In the genomic region with DNA sequence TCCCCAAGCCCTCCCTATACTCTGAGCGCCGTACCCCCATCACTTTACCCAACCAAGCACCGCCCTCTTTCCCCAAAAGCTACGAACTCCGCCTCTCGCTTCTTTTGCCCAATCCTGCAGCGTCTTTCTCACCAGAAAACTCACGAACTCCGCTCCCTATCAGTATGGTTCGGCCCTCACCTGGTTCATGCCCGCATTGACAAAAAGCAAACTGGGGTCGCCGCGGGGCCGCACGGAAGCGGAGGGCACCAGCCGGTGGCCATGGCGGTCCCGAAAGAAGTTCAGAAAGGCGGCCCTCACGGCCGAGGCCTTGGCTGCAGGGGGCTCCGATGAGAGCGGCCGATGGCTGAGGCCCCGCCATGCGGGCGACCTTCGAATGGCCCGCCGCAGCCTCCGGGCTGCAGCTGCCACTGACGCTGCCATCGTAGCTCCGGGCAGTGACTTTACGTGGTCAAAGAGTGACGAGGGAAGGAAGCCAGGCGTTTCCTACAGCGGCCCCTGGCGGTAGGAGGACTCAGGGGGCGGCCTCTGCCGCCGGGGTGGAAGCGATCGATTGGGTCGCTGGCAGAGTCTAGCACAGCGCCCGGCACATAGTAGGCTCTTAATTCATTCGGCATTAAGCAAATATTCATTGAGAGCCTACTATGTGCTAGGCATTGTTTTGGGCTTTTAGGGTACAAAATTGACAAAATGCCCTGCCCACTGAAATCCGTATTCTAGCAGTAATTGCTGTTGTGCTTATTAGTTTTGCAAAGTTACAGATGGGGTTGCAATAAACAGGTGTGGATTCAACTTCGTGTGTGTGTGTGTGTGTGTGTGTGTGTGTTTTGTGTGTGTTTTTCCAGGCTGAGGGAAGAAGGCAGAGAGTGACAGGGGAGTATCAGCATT, we compare ENCODE assay signal across 8 cellular contexts. TPM values are rescaled to one million over a fixed set of nuclear protein-coding genes. Genes with fewer than 3 reads are reported as not detected.
A peak's percentile ranks its signal among the peaks of the same experiment; 100 is the strongest.
DNase-seq lines count a peak whose midpoint lies in the region; FAIRE-seq lines count a peak whose summit lies in the region.

A gene (minus strand): TSS at position 447 of the 888 bp plus-strand sequence. CDS start 24 bp downstream, at position 423.

- H4K8ac ChIP-seq in neuronal stem cell (ENCODE audit: low read depth, low read length) = no peak within 1 kb of the TSS

- peak within 1 kb of the TSS; percentile 95 for H3K14ac ChIP-seq in neuronal stem cell (ENCODE audit: low read length)

- H3K27me3 ChIP-seq in MG63 = peaks cover 28% of the 10 kb centered on the region
- H3K27me3 ChIP-seq in SJCRH30 = no peaks in the 10 kb centered on the region
- peaks cover 0 to 11% (median 0%) of the 10 kb centered on the region in 3 experiments for H3K27me3 ChIP-seq in neuronal stem cell (ENCODE audit: control insufficient read depth in 3 of 3, insufficient read depth in 3 of 3, low read depth in 1 of 3, low read length in 3 of 3)
- H3K27me3 ChIP-seq in subcutaneous abdominal adipose tissue (ENCODE audit: control insufficient read depth in 5 of 5, insufficient read depth in 4 of 5, low read length in 5 of 5) = no peaks in the 10 kb centered on the region

- H3K36me3 ChIP-seq in MG63 (peaks cover 44% of the 10 kb centered on the region), SJCRH30 (peaks cover 22% of the 10 kb centered on the region), neuronal stem cell (replicated peaks in 1 of 2; ENCODE audit: control insufficient read depth in 2 of 2, insufficient read depth in 2 of 2, low read length in 2 of 2) (peaks cover 28 to 39% of the 10 kb centered on the region in 2 donors), subcutaneous abdominal adipose tissue (ENCODE audit: control insufficient read depth in 5 of 5, insufficient read depth in 5 of 5, low read length in 5 of 5) (peaks cover 7 to 30% (median 28%) of the 10 kb centered on the region in 5 donors)

- peak within 1 kb of the TSS; percentile 66 for H3K4me2 ChIP-seq in neuronal stem cell (ENCODE audit: insufficient read depth, low read length, poor library complexity, severe bottlenecking)

- H3K4me1 ChIP-seq in SJCRH30 (peaks cover 3% of the 10 kb centered on the region; the same call in 1 of the 2 replicates), neuronal stem cell (ENCODE audit: control insufficient read depth in 2 of 2, insufficient read depth in 1 of 2, low read depth in 1 of 2, low read length in 2 of 2) (peaks cover 4 to 5% of the 10 kb centered on the region in 2 donors), subcutaneous abdominal adipose tissue (ENCODE audit: control insufficient read depth in 5 of 5, insufficient read depth in 5 of 5, low read length in 5 of 5) (peaks cover 2 to 24% (median 12%) of the 10 kb centered on the region in 5 donors)

- H3K79me1 ChIP-seq in neuronal stem cell (ENCODE audit: low read depth, low read length) = peaks cover 2% of the 10 kb centered on the region

- FAIRE-seq in frontal cortex (lab: Jason Lieb, UNC) = no peak

- H2BK15ac ChIP-seq in neuronal stem cell (ENCODE audit: low read length) = no peak within 1 kb of the TSS

- H3K4me3 ChIP-seq in MG63 = peak within 1 kb of the TSS; percentile 100
- H3K4me3 ChIP-seq in SJCRH30 = peak within 1 kb of the TSS; percentile 87
- peak within 1 kb of the TSS; percentile 54 to 96 for H3K4me3 ChIP-seq in neuronal stem cell (ENCODE audit: low read length in 2 of 2)
- H3K4me3 ChIP-seq in subcutaneous abdominal adipose tissue (ENCODE audit: low read depth in 1 of 5, low read length in 5 of 5) = peak within 1 kb of the TSS; percentile 79 to 94 (median 90)

- H3K18ac ChIP-seq in neuronal stem cell (ENCODE audit: low read length) = peak within 1 kb of the TSS; percentile 38

- no peak within 1 kb of the TSS for H2AK5ac ChIP-seq in neuronal stem cell (ENCODE audit: low read depth, low read length)

- peak within 1 kb of the TSS; percentile 91 for H3K9ac ChIP-seq in neuronal stem cell (ENCODE audit: low read depth, low read length, poor library complexity)
- peak within 1 kb of the TSS; percentile 66 to 95 (median 79) for H3K9ac ChIP-seq in subcutaneous abdominal adipose tissue (ENCODE audit: low read length in 5 of 5)

- H2BK120ac ChIP-seq in neuronal stem cell (ENCODE audit: low read depth, low read length) = no peak within 1 kb of the TSS

- no CpG with 5 or more reads among the region's 52 CpGs for WGBS in neuronal stem cell (ENCODE audit: extremely low coverage in 2 of 2, insufficient read length in 2 of 2, insufficient replicate concordance in 1 of 2), 2 donors

- DNase-seq in GM04503 (ENCODE audit: low read depth) (peak; percentile 31), HCEC 1CT (peak; percentile 83), MG63 (peak; percentile 99), SJCRH30 (peak; percentile 90 to 92), frontal cortex (ENCODE audit: low spot score in 2 of 2) (peak; percentile 69 to 84), neuronal stem cell (ENCODE audit: low spot score) (peak; percentile 86)
- DNase-seq in activated gamma-delta T cell treated with anti-CD3 and anti-CD28 coated beads, Interleukin-2, amount 50 U/mL, for 16 hours (ENCODE audit: low read depth) = peak; percentile 92

- H3K23ac ChIP-seq in neuronal stem cell (ENCODE audit: low read depth, low read length, poor library complexity) = peak within 1 kb of the TSS; percentile 100

- H4K91ac ChIP-seq in neuronal stem cell (ENCODE audit: low read depth, low read length, poor library complexity) = no peak within 1 kb of the TSS

- H2AFZ ChIP-seq in neuronal stem cell (ENCODE audit: low read length) = peak within 1 kb of the TSS; percentile 90

- H3K27ac ChIP-seq in SJCRH30 = peak within 1 kb of the TSS; percentile 84
- peak within 1 kb of the TSS; percentile 11 for H3K27ac ChIP-seq in neuronal stem cell (replicated peaks; ENCODE audit: low read length)
- peak within 1 kb of the TSS; percentile 50 for H3K27ac ChIP-seq in subcutaneous abdominal adipose tissue (ENCODE audit: low read depth, low read length)

- no peak within 1 kb of the TSS for H2BK12ac ChIP-seq in neuronal stem cell (ENCODE audit: low read length)

- no peak within 1 kb of the TSS for H2BK5ac ChIP-seq in neuronal stem cell (ENCODE audit: low read length)

- peak within 1 kb of the TSS; percentile 55 for H3K4ac ChIP-seq in neuronal stem cell (ENCODE audit: low read length)

- H3K9me3 ChIP-seq in MG63 (no peaks in the 10 kb centered on the region; the same call in 1 of the 2 replicates), SJCRH30 (replicated peaks) (no peaks in the 10 kb centered on the region), neuronal stem cell (replicated peaks in 1 of 2; ENCODE audit: control insufficient read depth in 2 of 2, insufficient read depth in 1 of 2, low read depth in 1 of 2, low read length in 2 of 2) (no peaks in the 10 kb centered on the region), subcutaneous abdominal adipose tissue (ENCODE audit: control insufficient read depth in 5 of 5, low read length in 5 of 5) (no peaks in the 10 kb centered on the region)

RNA-seq across cellular contexts. Expression of the gene that starts here (rescaled TPM):
- 52.9 and 92.6 TPM in 2 replicates for total RNA-seq in MG63 (2014; rRNA removed; shearing (Covaris generic); ENCODE audit: low replicate concordance)
- total RNA-seq in SJCRH30 (2014; rRNA removed; shearing (Covaris generic)) = 16.3 and 19.3 TPM in 2 replicates
- 12.2 TPM for total RNA-seq in frontal cortex
- polyA plus RNA-seq in neuronal stem cell (2013, experiment 1 of 2) = 6.0 TPM
- polyA plus RNA-seq in neuronal stem cell (2013, experiment 2 of 2) = 6.0 TPM

Comparison
In these comparisons a context has a peak if more than half of its experiments do, and no peak if none do; other contexts are left out.
1. Peak in every context shown above with its lines: DNase-seq, H3K4me3 ChIP-seq and H3K27ac ChIP-seq.
2. DNase-seq: peak in every context shown above with its lines; median percentile 99 in MG63; 92 in activated gamma-delta T cell treated with anti-CD3 and anti-CD28 coated beads, Interleukin-2, amount 50 U/mL, for 16 hours; 91 in SJCRH30; 86 in neuronal stem cell; 83 in HCEC 1CT; 76 in frontal cortex; 31 in GM04503.
3. H3K27ac ChIP-seq: peak in every context shown above with its lines; median percentile 84 in SJCRH30; 50 in subcutaneous abdominal adipose tissue; 11 in neuronal stem cell.